ENCODE assay signal across 1 cellular context in the genomic region with DNA sequence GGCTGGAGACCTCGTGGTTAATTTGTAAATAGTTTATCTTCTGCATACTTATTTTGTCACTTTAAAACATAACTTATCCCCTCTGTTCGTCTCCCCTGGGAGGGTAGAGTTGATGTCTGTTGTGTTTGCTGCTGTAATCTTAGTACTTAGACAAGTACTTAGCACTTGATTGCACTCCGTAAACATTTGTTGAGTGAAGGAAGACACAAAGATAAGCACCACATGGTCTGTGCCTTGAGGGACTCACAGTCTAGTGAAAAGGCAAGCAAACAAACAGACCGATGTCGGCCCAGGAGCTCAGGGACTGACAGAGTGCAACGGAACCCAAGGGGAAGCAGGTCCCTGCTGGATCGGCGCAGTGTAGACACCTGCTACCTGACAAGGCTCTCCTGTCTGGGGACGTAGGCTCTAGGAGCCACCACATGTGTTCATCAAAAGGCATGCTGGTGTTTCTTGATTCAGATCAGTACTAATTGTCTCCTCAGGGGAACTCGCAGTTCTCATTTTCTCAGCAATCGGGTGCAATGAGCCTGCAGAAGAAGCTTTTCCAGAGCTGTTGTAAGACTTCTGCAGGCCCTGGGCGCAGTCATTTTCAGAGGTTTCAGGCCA.
TF ChIP-seq lines count a peak whose summit lies in the region.

No MANE protein-coding gene starts in this region.

TF ChIP-seq in HepG2, 621 proteins besides CTCF, POLR2A, EP300 and RAD21 (continued from another document):
- TF ChIP-seq, protein P1, sequence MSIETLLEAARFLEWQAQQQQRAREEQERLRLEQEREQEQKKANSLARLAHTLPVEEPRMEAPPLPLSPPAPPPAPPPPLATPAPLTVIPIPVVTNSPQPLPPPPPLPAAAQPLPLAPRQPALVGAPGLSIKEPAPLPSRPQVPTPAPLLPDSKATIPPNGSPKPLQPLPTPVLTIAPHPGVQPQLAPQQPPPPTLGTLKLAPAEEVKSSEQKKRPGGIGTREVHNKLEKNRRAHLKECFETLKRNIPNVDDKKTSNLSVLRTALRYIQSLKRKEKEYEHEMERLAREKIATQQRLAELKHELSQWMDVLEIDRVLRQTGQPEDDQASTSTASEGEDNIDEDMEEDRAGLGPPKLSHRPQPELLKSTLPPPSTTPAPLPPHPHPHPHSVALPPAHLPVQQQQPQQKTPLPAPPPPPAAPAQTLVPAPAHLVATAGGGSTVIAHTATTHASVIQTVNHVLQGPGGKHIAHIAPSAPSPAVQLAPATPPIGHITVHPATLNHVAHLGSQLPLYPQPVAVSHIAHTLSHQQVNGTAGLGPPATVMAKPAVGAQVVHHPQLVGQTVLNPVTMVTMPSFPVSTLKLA (IDR thresholded peaks at IDR 0.05): 0 out of 2 replicates have a peak, but pooled peaks have one; percentile 5
